15 cellular contexts compared by ENCODE assay signal in the genomic region with DNA sequence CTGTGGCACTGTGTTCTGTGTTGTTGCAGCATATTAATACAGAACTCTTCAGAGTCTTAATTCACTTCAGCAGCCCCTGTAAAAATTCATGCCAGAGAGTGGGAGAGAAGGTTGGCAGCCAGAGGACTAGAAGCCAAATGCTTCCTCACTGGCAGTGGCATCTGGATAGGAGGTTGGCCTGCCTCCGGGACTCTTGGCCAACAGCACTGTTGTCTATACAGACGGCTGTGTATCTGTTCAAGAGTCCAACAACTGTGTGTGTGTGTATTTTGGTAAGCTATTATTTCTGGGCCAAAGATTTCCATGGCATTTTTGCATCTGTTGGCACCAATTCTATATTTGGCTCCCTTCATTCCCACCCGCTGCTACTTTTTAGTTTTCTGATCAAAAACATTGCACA.
"Had no signal": no experiment of that assay in that cellular context is flagged by ENCODE, and none has a peak within 500 bp of the region (broad histone marks: within the 10 kb centered on the region; RNA-seq: fewer than 3 reads in every experiment).

No MANE protein-coding gene starts in this region.

- DNase-seq: activated CD4-positive, alpha-beta memory T cell treated with anti-CD3 and anti-CD28 coated beads for 36 hours; activated gamma-delta T cell treated with Interleukin-2 at 50 U/mL for 16 hours; activated naive CD8-positive, alpha-beta T cell treated with anti-CD3 and anti-CD28 coated beads, Interleukin-2, amount 10 ng/mL, durations not matched to agents 7 days and 5 days; activated T-cell treated with anti-CD3 and anti-CD28 coated beads, Interleukin-2, amount 50 U/mL, for 48 hours; central memory CD4-positive, alpha-beta T cell; cortex of kidney; effector memory CD4-positive, alpha-beta T cell; gastrocnemius medialis; pancreas; T-cell; T1000; tibial artery had no signal

- H3K4me3 ChIP-seq: gastrocnemius medialis, pancreas, smooth muscle cell, tibial artery, vagina had no signal

- H3K27ac ChIP-seq: gastrocnemius medialis, pancreas, tibial artery, vagina, VCaP had no signal

- H3K4me1 ChIP-seq: gastrocnemius medialis, pancreas, tibial artery, vagina had no signal

- H3K36me3 ChIP-seq: gastrocnemius medialis, pancreas, tibial artery, vagina had no signal

- H3K27me3 ChIP-seq: gastrocnemius medialis, pancreas, tibial artery, vagina had no signal

- ATAC-seq: gastrocnemius medialis, pancreas, T-cell had no signal

- H3K9me3 ChIP-seq: gastrocnemius medialis, pancreas, tibial artery, vagina had no signal
